15 cellular contexts compared by ENCODE assay signal in the genomic region with DNA sequence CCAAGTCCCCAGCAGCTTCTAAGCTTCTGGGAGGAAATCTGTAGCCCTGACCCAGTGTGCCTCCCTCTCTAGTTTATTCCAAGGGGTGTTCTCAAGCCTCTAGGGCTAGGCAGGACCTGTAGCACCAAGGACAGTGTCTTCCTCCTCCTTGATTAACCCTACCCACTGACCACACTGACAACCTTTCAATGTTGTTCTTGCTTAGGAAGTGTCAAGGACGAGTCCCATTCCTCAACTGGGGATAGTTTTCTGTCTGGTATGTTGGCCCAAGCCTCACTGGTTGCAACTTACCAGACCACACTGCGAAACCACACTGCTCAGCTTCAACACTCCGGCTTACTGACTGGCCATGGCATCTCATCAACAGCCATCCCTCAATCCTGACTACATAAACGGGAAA.
DNase-seq lines count a peak whose midpoint lies in the region; ATAC-seq and TF ChIP-seq lines count a peak whose summit lies in the region.
"Had no signal": no experiment of that assay in that cellular context is flagged by ENCODE, and none has a peak within 500 bp of the region (broad histone marks: within the 10 kb centered on the region; RNA-seq: fewer than 3 reads in every experiment).

No MANE protein-coding gene starts in this region.

- no peak for TF ChIP-seq CTCF in activated CD8-positive, alpha-beta T cell treated with anti-CD3 and anti-CD28 coated beads for 36 hours (IDR thresholded peaks at IDR 0.05)
- TF ChIP-seq CTCF in esophagus squamous epithelium (IDR thresholded peaks at IDR 0.05) (no peak), natural killer cell (IDR thresholded peaks at IDR 0.05) (no peak)

- H3K27ac Mint-ChIP-seq in activated CD4-positive, alpha-beta T cell treated with anti-CD3 and anti-CD28 coated beads for 36 hours: peak overlapping the region; percentile 40
- peak overlapping the region; percentile 75 for H3K27ac Mint-ChIP-seq in activated CD8-positive, alpha-beta T cell treated with anti-CD3 and anti-CD28 coated beads for 36 hours
- no peak overlapping the region for H3K27ac Mint-ChIP-seq in natural killer cell

- H3K27me3 Mint-ChIP-seq in activated CD4-positive, alpha-beta T cell treated with anti-CD3 and anti-CD28 coated beads for 36 hours: no peaks in the 10 kb centered on the region
- H3K27me3 Mint-ChIP-seq in activated CD8-positive, alpha-beta T cell treated with anti-CD3 and anti-CD28 coated beads for 36 hours: no peaks in the 10 kb centered on the region
- H3K27me3 Mint-ChIP-seq in natural killer cell (ENCODE audit: low read depth in 2 of 2): no peaks in the 10 kb centered on the region

- H3K36me3 Mint-ChIP-seq in activated CD4-positive, alpha-beta T cell treated with anti-CD3 and anti-CD28 coated beads for 36 hours (ENCODE audit: low read depth): peaks cover 28% of the 10 kb centered on the region
- peaks cover 48% of the 10 kb centered on the region for H3K36me3 Mint-ChIP-seq in activated CD8-positive, alpha-beta T cell treated with anti-CD3 and anti-CD28 coated beads for 36 hours (ENCODE audit: low read depth)
- H3K36me3 Mint-ChIP-seq in natural killer cell: no peaks in the 10 kb centered on the region

- H3K9ac ChIP-seq in stomach smooth muscle (ENCODE audit: low read length in 2 of 2): peak overlapping the region; percentile 13 to 29

- CTCF ChIA-PET in activated CD4-positive, alpha-beta T cell treated with anti-CD3 and anti-CD28 coated beads for 36 hours (lab: Charles Lee): interaction anchor here (0.6 to 1.1 kb wide), 2 partner anchors 22 to 186 kb away, joined by 3 to 4 read pairs; no protein-coding TSS in a partner anchor
- CTCF ChIA-PET in activated CD8-positive, alpha-beta T cell treated with anti-CD3 and anti-CD28 coated beads for 36 hours (lab: Charles Lee): interaction anchor here (0.9 to 4.6 kb wide), 2 partner anchors 16 to 20 kb away, joined by 5 to 57 read pairs; no protein-coding TSS in a partner anchor

- H3K4me1 Mint-ChIP-seq in activated CD4-positive, alpha-beta T cell treated with anti-CD3 and anti-CD28 coated beads for 36 hours: peaks cover 66% of the 10 kb centered on the region
- peaks cover 79% of the 10 kb centered on the region for H3K4me1 Mint-ChIP-seq in activated CD8-positive, alpha-beta T cell treated with anti-CD3 and anti-CD28 coated beads for 36 hours (ENCODE audit: low read depth)
- H3K4me1 Mint-ChIP-seq in natural killer cell: peaks cover 25 to 37% of the 10 kb centered on the region in 2 donors

- no peak for TF ChIP-seq POLR2A in esophagus squamous epithelium (IDR thresholded peaks at IDR 0.05)

- POLR2A ChIA-PET in activated CD4-positive, alpha-beta T cell treated with anti-CD3 and anti-CD28 coated beads for 36 hours (lab: Charles Lee): no interaction called here
- POLR2A ChIA-PET in activated CD8-positive, alpha-beta T cell treated with anti-CD3 and anti-CD28 coated beads for 36 hours (lab: Charles Lee): interaction anchor here (1.2 to 1.6 kb wide), 2 partner anchors 9 to 17 kb away, joined by 3 to 4 read pairs; no protein-coding TSS in a partner anchor

- no peak for DNase-seq in activated CD4-positive, alpha-beta T cell treated with anti-CD3 and anti-CD28 coated beads for 36 hours
- no peak for DNase-seq in activated CD4-positive, alpha-beta T cell treated with anti-CD3 and anti-CD28 coated beads for 48 hours
- DNase-seq in activated CD8-positive, alpha-beta T cell treated with anti-CD3 and anti-CD28 coated beads for 36 hours: no peak
- DNase-seq in esophagus squamous epithelium (lab: John Stamatoyannopoulos, UW) (no peak), natural killer cell (no peak)
- DNase-seq in stimulated activated CD4-positive, alpha-beta T cell treated with anti-CD3 and anti-CD28 coated beads, Interleukin-2, amount 100 ng/mL, for 48 hours: no peak
- DNase-seq: 8988T; activated CD4-positive, CD25-positive, alpha-beta regulatory T cell; heart right ventricle; HFFc6; NCI-H2107; stomach had no signal

- ATAC-seq in activated CD4-positive, alpha-beta T cell treated with anti-CD3 and anti-CD28 coated beads for 36 hours: no peak
- no peak for ATAC-seq in activated CD8-positive, alpha-beta T cell treated with anti-CD3 and anti-CD28 coated beads for 36 hours
- ATAC-seq in HG03196 (IDR thresholded peaks at IDR 0.05; ENCODE audit: unreplicated experiment) (no peak), natural killer cell (no peak)
- ATAC-seq: heart right ventricle had no signal

- H3K4me3 Mint-ChIP-seq in activated CD4-positive, alpha-beta T cell treated with anti-CD3 and anti-CD28 coated beads for 36 hours: peak overlapping the region; percentile 25
- no peak overlapping the region for H3K4me3 Mint-ChIP-seq in activated CD8-positive, alpha-beta T cell treated with anti-CD3 and anti-CD28 coated beads for 36 hours
- H3K4me3 Mint-ChIP-seq in natural killer cell: no peak overlapping the region
- H3K4me3 Mint-ChIP-seq: HFFc6 had no signal

- 76 to 86% methylated on average over 4 of the region's 4 CpGs for WGBS in esophagus squamous epithelium, 2 donors

- H3K36me3 ChIP-seq in esophagus squamous epithelium (peaks cover 0 to 30% (median 0%) of the 10 kb centered on the region in 3 donors), stomach smooth muscle (ENCODE audit: control insufficient read depth in 2 of 2, insufficient read depth in 2 of 2, low read length in 2 of 2) (peaks cover 0 to 10% of the 10 kb centered on the region in 2 donors)

- H3K27ac ChIP-seq in esophagus squamous epithelium (peak overlapping the region; percentile 20 to 78 (median 68)), stomach smooth muscle (ENCODE audit: low read length) (peak overlapping the region; percentile 80)
- H3K27ac ChIP-seq: epithelial cell of prostate had no signal

- no peak overlapping the region for H3K4me3 ChIP-seq in esophagus squamous epithelium
- H3K4me3 ChIP-seq in stomach smooth muscle (ENCODE audit: low read length in 2 of 2): peak overlapping the region in 1 of 2 donors; percentile 35
- H3K4me3 ChIP-seq: heart right ventricle, stomach had no signal

- H3K27me3 ChIP-seq in esophagus squamous epithelium (no peaks in the 10 kb centered on the region), stomach smooth muscle (ENCODE audit: control insufficient read depth in 1 of 2, insufficient read depth in 2 of 2, low read length in 2 of 2) (no peaks in the 10 kb centered on the region)
- H3K27me3 ChIP-seq: heart right ventricle, stomach had no signal

- no peaks in the 10 kb centered on the region for H3K9me3 ChIP-seq in esophagus squamous epithelium
- no peaks in the 10 kb centered on the region for H3K9me3 ChIP-seq in stomach smooth muscle (ENCODE audit: control insufficient read depth in 2 of 2, low read length in 2 of 2)
- H3K9me3 ChIP-seq: heart right ventricle, stomach had no signal

- no peaks in the 10 kb centered on the region for H3K9me3 Mint-ChIP-seq in activated CD4-positive, alpha-beta T cell treated with anti-CD3 and anti-CD28 coated beads for 36 hours (ENCODE audit: low read depth)
- H3K9me3 Mint-ChIP-seq in activated CD8-positive, alpha-beta T cell treated with anti-CD3 and anti-CD28 coated beads for 36 hours: no peaks in the 10 kb centered on the region
- H3K9me3 Mint-ChIP-seq in natural killer cell: no peaks in the 10 kb centered on the region
- H3K9me3 Mint-ChIP-seq: HFFc6 had no signal

- intact Hi-C loops in activated CD4-positive, alpha-beta T cell treated with anti-CD3 and anti-CD28 coated beads for 36 hours (cut with DNase I, micrococcal nuclease): no loop called here
- intact Hi-C loops in activated CD8-positive, alpha-beta T cell treated with anti-CD3 and anti-CD28 coated beads for 36 hours (cut with micrococcal nuclease): no loop called here
- intact Hi-C loops in esophagus squamous epithelium (cut with DNase I) (no loop called here), natural killer cell (cut with micrococcal nuclease) (no loop called here)

- H3K4me1 ChIP-seq in esophagus squamous epithelium (peaks cover 0 to 93% (median 23%) of the 10 kb centered on the region in 3 donors), stomach smooth muscle (ENCODE audit: control insufficient read depth, insufficient read depth, low read length) (peaks cover 96% of the 10 kb centered on the region)

Comparison
In these comparisons a context has a peak if more than half of its experiments do, and no peak if none do; other contexts are left out.
1. H3K27ac Mint-ChIP-seq: peak in activated CD4-positive, alpha-beta T cell treated with anti-CD3 and anti-CD28 coated beads for 36 hours (single experiment) and activated CD8-positive, alpha-beta T cell treated with anti-CD3 and anti-CD28 coated beads for 36 hours (single experiment); none in natural killer cell (0 of 2).